Comparison of ENCODE assay signal across 1 cellular context in the genomic region with DNA sequence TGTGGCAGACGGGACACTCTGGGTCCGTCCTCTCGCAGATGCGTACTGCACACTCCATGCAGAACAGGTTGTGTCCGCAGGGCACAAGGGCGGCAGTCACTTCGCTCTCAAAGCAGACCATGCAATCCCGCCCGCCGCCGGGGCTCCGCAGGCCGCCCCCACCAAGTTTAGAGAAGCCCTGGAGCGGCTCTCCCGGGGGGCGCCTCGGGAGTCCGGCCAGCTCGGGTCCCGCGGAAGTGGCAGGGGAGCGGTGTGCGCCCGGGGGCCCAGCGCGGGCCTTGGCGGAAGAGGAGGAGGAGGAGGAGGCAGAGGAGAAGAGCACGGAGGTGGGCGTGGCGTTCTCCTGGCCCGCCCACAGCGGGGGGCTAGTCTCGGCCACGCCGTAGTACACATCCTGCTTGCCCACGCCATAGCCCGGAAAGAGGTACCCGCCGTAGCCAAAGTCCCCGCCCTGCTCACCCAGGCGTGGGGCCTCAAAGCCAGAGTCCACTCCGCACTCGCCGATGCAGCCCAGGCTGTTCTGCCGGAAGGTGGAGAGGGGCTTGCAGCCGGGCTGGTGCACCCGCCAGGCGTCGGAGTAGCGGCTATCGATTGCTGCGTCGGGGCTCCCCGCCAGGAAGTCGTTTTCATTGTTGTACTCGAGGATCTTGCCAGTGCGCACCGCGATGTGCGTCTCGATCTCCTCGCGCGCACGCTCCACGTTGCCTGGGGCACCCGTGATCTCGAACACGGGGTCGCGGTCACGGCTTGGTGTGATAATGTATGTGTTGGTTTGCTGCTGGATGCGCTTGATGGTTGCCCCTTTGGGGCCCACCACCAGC.
TF ChIP-seq lines count a peak whose summit lies in the region.

No MANE protein-coding gene starts in this region.

TF ChIP-seq in endothelial cell of umbilical vein, 7 proteins besides CTCF, POLR2A, EP300 and RAD21:
- TF ChIP-seq, protein P1, sequence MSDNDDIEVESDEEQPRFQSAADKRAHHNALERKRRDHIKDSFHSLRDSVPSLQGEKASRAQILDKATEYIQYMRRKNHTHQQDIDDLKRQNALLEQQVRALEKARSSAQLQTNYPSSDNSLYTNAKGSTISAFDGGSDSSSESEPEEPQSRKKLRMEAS (IDR thresholded peaks at IDR 0.05; ENCODE audit: insufficient read depth, insufficient read length) = no peak
- TF ChIP-seq POLR2AphosphoS5 (IDR thresholded peaks at IDR 0.05; ENCODE audit: insufficient read depth, low read depth, low read length) (no peak), MYC (IDR thresholded peaks at IDR 0.05; ENCODE audit: low read depth, low read length) (no peak), EZH2 (IDR thresholded peaks at IDR 0.05; ENCODE audit: borderline replicate concordance, low read depth, low read length, severe bottlenecking) (no peak), FOS (IDR thresholded peaks at IDR 0.05; ENCODE audit: borderline replicate concordance, insufficient read depth, low read length) (no peak), JUN (IDR thresholded peaks at IDR 0.05; ENCODE audit: borderline replicate concordance, insufficient read depth, insufficient read length, low read depth) (no peak), GATA2 (IDR thresholded peaks at IDR 0.05; ENCODE audit: insufficient read depth, insufficient read length, low read depth, low read length) (no peak)
